Comparison of ENCODE assay signal across 30 cellular contexts in the genomic region with DNA sequence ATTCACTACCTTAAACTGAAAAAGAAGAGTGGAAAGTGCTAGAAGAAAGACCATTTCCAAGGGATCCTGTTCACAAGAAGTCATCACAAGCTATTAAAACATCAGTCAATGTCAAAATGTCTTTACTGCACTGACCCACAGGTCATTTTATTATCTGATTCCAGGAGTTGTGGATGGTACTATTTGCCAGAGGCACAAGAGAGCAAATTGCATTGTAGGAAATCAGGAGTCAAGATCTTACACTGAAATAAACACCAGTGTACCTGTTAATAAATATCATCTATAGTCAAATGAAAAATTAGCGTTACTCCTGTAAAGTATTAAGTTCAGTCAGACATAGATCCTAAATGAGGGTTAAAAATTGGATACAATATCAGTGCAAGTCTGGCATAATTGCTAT.
"Had no signal": no experiment of that assay in that cellular context is flagged by ENCODE, and none has a peak within 500 bp of the region (broad histone marks: within the 10 kb centered on the region; RNA-seq: fewer than 3 reads in every experiment).

No MANE protein-coding gene starts in this region.

- H3K36me3 ChIP-seq: adrenal gland, brain microvascular endothelial cell, breast epithelium had no signal

- H3K4me1 ChIP-seq: adrenal gland, body of pancreas, breast epithelium had no signal

- H3K27me3 ChIP-seq: adrenal gland, body of pancreas, brain microvascular endothelial cell, breast epithelium had no signal

- ATAC-seq: activated CD8-positive, alpha-beta T cell treated with anti-CD3 and anti-CD28 coated beads for 36 hours; activated naive CD4-positive, alpha-beta T cell treated with anti-CD3 and anti-CD28 coated beads, Interleukin-2, amount 50 U/mL, for 72 hours; activated T-cell treated with anti-CD3 and anti-CD28 coated beads, Interleukin-2, amount 50 U/mL, for 4 hours; body of pancreas had no signal

- H3K27ac ChIP-seq: adrenal gland, body of pancreas, brain microvascular endothelial cell, breast epithelium, VCaP had no signal

- H3K4me3 ChIP-seq: adrenal gland, body of pancreas, breast epithelium had no signal

- H3K9me3 ChIP-seq: adrenal gland, body of pancreas, breast epithelium had no signal

- DNase-seq: activated B cell treated with CpG ODN at 0.5 μM for 24 hours; activated CD4-positive, alpha-beta memory T cell treated with anti-CD3 and anti-CD28 coated beads for 36 hours; activated CD4-positive, alpha-beta T cell treated with anti-CD3 and anti-CD28 coated beads for 4 hours; activated CD4-positive, alpha-beta T cell treated with anti-CD3 and anti-CD28 coated beads, Interleukin-2, amount 10 ng/mL, durations not matched to agents 24 days and 14 days; activated CD4-positive, alpha-beta T cell treated with anti-CD3 and anti-CD28 coated beads, Interleukin-2, amount 50 U/mL, for 1 hour; activated CD4-positive, alpha-beta T cell treated with anti-CD3 and anti-CD28 coated beads, Interleukin-2, amount 50 U/mL, for 4 hours; activated CD4-positive, CD25-positive, alpha-beta regulatory T cell treated with anti-CD3 and anti-CD28 coated beads, Interleukin-2, amount 50 U/mL, for 72 hours; activated CD8-positive, alpha-beta memory T cell treated with anti-CD3 and anti-CD28 coated beads, Interleukin-2, amount 50 U/mL, for 4 hours; activated CD8-positive, alpha-beta T cell treated with anti-CD3 and anti-CD28 coated beads for 36 hours; activated effector memory CD4-positive, alpha-beta T cell treated with Interleukin-2 at 50 U/mL for 16 hours; activated gamma-delta T cell treated with Interleukin-2 at 50 U/mL for 16 hours; activated naive CD4-positive, alpha-beta T cell; activated naive CD4-positive, alpha-beta T cell treated with anti-CD3 and anti-CD28 coated beads for 36 hours; activated naive CD4-positive, alpha-beta T cell treated with anti-CD3 and anti-CD28 coated beads, Interleukin-2, amount 50 U/mL, for 16 hours; activated naive CD8-positive, alpha-beta T cell treated with anti-CD3 and anti-CD28 coated beads for 36 hours; activated T-cell treated with anti-CD3 and anti-CD28 coated beads for 4 hours; activated T-cell treated with anti-CD3 and anti-CD28 coated beads, Interleukin-2, amount 50 U/mL, for 1 hour; activated T-cell treated with anti-CD3 and anti-CD28 coated beads, Interleukin-2, amount 50 U/mL, for 4 hours; adrenal gland; amniotic stem cell; aorta; body of pancreas; brain microvascular endothelial cell; central memory CD4-positive, alpha-beta T cell; T-helper 1 cell; T-helper 2 cell; T-helper 9 cell had no signal
